In the genomic region with DNA sequence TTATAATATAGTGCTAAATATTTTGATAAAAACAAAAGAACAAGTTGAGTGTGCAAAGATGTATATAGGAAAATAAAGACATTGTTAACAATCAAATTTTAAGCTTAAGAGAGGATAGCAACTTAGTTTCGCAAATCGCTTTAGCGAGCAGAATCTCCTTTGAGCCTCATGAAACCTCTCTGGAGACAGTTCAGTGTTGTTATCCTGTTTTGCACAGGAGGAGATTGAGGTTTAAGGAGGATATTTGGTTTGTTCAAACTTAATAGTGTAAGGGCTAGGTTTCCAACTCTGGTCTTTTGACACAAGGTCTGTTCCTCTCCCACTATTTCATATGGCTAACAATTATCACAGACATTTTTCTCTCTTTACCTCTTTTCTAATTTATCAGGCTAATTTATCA, we compare ENCODE assay signal across 15 cellular contexts.
"Had no signal": no experiment of that assay in that cellular context is flagged by ENCODE, and none has a peak within 500 bp of the region (broad histone marks: within the 10 kb centered on the region; RNA-seq: fewer than 3 reads in every experiment).

No MANE protein-coding gene starts in this region.

- H3K27ac ChIP-seq: gastroesophageal sphincter, left ventricle myocardium inferior, thyroid gland, uterus had no signal

- H3K27me3 ChIP-seq: gastroesophageal sphincter, thyroid gland, uterus had no signal

- ATAC-seq: activated T-helper 17 cell treated with anti-CD3 and anti-CD28 coated beads, Interleukin-2, amount 50 U/mL, for 72 hours; effector memory CD8-positive, alpha-beta T cell; gastroesophageal sphincter had no signal

- H3K9me3 ChIP-seq: gastroesophageal sphincter, thyroid gland, uterus had no signal

- H3K4me3 ChIP-seq: gastroesophageal sphincter, left ventricle myocardium inferior, thyroid gland, uterus had no signal

- H3K36me3 ChIP-seq: gastroesophageal sphincter, left ventricle myocardium inferior, thyroid gland, uterus had no signal

- DNase-seq: activated CD4-positive, alpha-beta T cell treated with anti-CD3 and anti-CD28 coated beads for 4 hours; activated naive CD4-positive, alpha-beta T cell treated with anti-CD3 and anti-CD28 coated beads for 36 hours; activated T-cell treated with anti-CD3 and anti-CD28 coated beads for 4 hours; amniotic stem cell; cerebellar nuclear complex; effector memory CD8-positive, alpha-beta T cell; kidney; left ventricle myocardium inferior; stimulated activated CD4-positive, alpha-beta T cell treated with anti-CD3 and anti-CD28 coated beads, Interleukin-15, amount 100 ng/mL, for 24 hours; stimulated activated CD4-positive, alpha-beta T cell treated with anti-CD3 and anti-CD28 coated beads, Interleukin-4, amount 100 ng/mL, for 24 hours; T-helper 9 cell; thyroid gland; uterus had no signal

- H3K4me1 ChIP-seq: gastroesophageal sphincter, left ventricle myocardium inferior, thyroid gland, uterus had no signal
